Comparison of ENCODE assay signal across 25 cellular contexts in genomic region chr18:78295271-78295670, GRCh38.
"Had no signal": no experiment of that assay in that cellular context is flagged by ENCODE, and none has a peak within 500 bp of the region (broad histone marks: within the 10 kb centered on the region; RNA-seq: fewer than 3 reads in every experiment).

No MANE protein-coding gene starts in this region.

- H3K27me3 Mint-ChIP-seq: dendritic cell treated with granulocyte-macrophage colony-stimulating factor and Interleukin-4, amounts not matched to agents 40 ng/mL and 50 ng/mL, for 4 days had no signal

- H3K9me3 ChIP-seq: colonic mucosa, gastrocnemius medialis, left lung, lower lobe of right lung, ovary, psoas muscle, spleen, suprapubic skin, thyroid gland, vagina had no signal

- H3K4me3 Mint-ChIP-seq: central memory CD8-positive, alpha-beta T cell; dendritic cell treated with granulocyte-macrophage colony-stimulating factor and Interleukin-4, amounts not matched to agents 40 ng/mL and 50 ng/mL, for 4 days; endodermal cell; stimulated activated naive CD8-positive, alpha-beta T cell treated with anti-CD3 and anti-CD28 coated beads, Interleukin-15, amount 100 ng/mL, for 72 hours had no signal

- DNase-seq: colonic mucosa; effector CD8-positive, alpha-beta T cell; endodermal cell; foreskin fibroblast; gastrocnemius medialis; head of caudate nucleus; kidney; left lung; lower lobe of right lung; occipital lobe; ovary; posterior cingulate gyrus; psoas muscle; spleen; stimulated activated naive CD4-positive, alpha-beta T cell; stimulated activated naive CD8-positive, alpha-beta T cell treated with anti-CD3 and anti-CD28 coated beads, Interleukin-15, amount 100 ng/mL, for 72 hours; thyroid gland; trophoblast cell had no signal

- H3K27ac ChIP-seq: colonic mucosa, epithelial cell of prostate, gastrocnemius medialis, left lung, lower lobe of right lung, ovary, psoas muscle, skin epidermis, spleen, suprapubic skin, thyroid gland, vagina had no signal

- H3K4me3 ChIP-seq: colonic mucosa, gastrocnemius medialis, left lung, lower lobe of right lung, ovary, psoas muscle, skin epidermis, spleen, suprapubic skin, thyroid gland, vagina had no signal

- H3K4me1 Mint-ChIP-seq: central memory CD8-positive, alpha-beta T cell; stimulated activated naive CD8-positive, alpha-beta T cell treated with anti-CD3 and anti-CD28 coated beads, Interleukin-15, amount 100 ng/mL, for 72 hours had no signal

- H3K27me3 ChIP-seq: colonic mucosa, gastrocnemius medialis, ovary, thyroid gland, vagina had no signal

- H3K4me1 ChIP-seq: colonic mucosa, gastrocnemius medialis, left lung, psoas muscle, thyroid gland had no signal

- H3K9me3 Mint-ChIP-seq: central memory CD8-positive, alpha-beta T cell; endodermal cell; stimulated activated naive CD8-positive, alpha-beta T cell treated with anti-CD3 and anti-CD28 coated beads, Interleukin-15, amount 100 ng/mL, for 72 hours had no signal

- ATAC-seq: esophagus mucosa; gastrocnemius medialis; left lung; lower lobe of right lung; psoas muscle; stimulated activated naive CD8-positive, alpha-beta T cell treated with anti-CD3 and anti-CD28 coated beads, Interleukin-15, amount 100 ng/mL, for 72 hours had no signal

- H3K27ac Mint-ChIP-seq: dendritic cell treated with granulocyte-macrophage colony-stimulating factor and Interleukin-4, amounts not matched to agents 40 ng/mL and 50 ng/mL, for 4 days; endodermal cell; stimulated activated naive CD8-positive, alpha-beta T cell treated with anti-CD3 and anti-CD28 coated beads, Interleukin-15, amount 100 ng/mL, for 72 hours had no signal
